Comparison of ENCODE assay signal across 8 cellular contexts in genomic region chrX:3651272-3651671, GRCh38.
A peak's percentile ranks its signal among the peaks of the same experiment; 100 is the strongest.
DNase-seq lines count a peak whose midpoint lies in the region; ATAC-seq and TF ChIP-seq lines count a peak whose summit lies in the region.

No MANE protein-coding gene starts in this region.

- H3K4me1 Mint-ChIP-seq in chondrocyte (ENCODE audit: low read depth) (no peaks in the 10 kb centered on the region), neural progenitor cell (no peaks in the 10 kb centered on the region)
- no peaks in the 10 kb centered on the region for H3K4me1 Mint-ChIP-seq in T-helper 2 cell treated with Interferon-gamma antibody and Interleukin-4, amounts not matched to agents 5 μg/mL and 100 μg/mL, for 36 hours (ENCODE audit: low read depth)

- H3K9me3 ChIP-seq in neural progenitor cell (ENCODE audit: low read depth), result no peaks in the 10 kb centered on the region

- H3K27ac ChIP-seq in neural progenitor cell, result no peak overlapping the region

- peak; percentile 93 for TF ChIP-seq CTCF in chondrocyte (IDR thresholded peaks at IDR 0.05)
- peak; percentile 63 for TF ChIP-seq CTCF in neural progenitor cell (IDR thresholded peaks at IDR 0.05)

- H3K36me3 ChIP-seq in neural progenitor cell, result no peaks in the 10 kb centered on the region

- no peak overlapping the region for H3K4me3 ChIP-seq in neural progenitor cell

- H3K4me3 Mint-ChIP-seq in chondrocyte (ENCODE audit: unreplicated experiment) (no peak overlapping the region), neural progenitor cell (no peak overlapping the region)
- H3K4me3 Mint-ChIP-seq in T-helper 2 cell treated with Interferon-gamma antibody and Interleukin-4, amounts not matched to agents 5 μg/mL and 100 μg/mL, for 36 hours, result no peak overlapping the region

- peak; percentile 64 for DNase-seq in DMS 273 (lab: John Stamatoyannopoulos, UW; ENCODE audit: unreplicated experiment)
- no peak for DNase-seq in DMS 273 treated with DMSO at 0.1 percent for 48 hours (lab: John Stamatoyannopoulos, UW)
- DNase-seq in NCI-H1092 (lab: John Stamatoyannopoulos, UW), result peak; percentile 9
- DNase-seq in chondrocyte (ENCODE audit: low spot score), result no peak
- DNase-seq in neural progenitor cell (ENCODE audit: low spot score), result no peak
- DNase-seq in T-helper 2 cell treated with Interferon-gamma antibody and Interleukin-4, amounts not matched to agents 5 μg/mL and 100 μg/mL, for 36 hours (ENCODE audit: low spot score), result no peak

- no peak overlapping the region for H2AFZ ChIP-seq in neural progenitor cell (replicated peaks)

- H3K27ac Mint-ChIP-seq in chondrocyte (ENCODE audit: unreplicated experiment) (no peak overlapping the region), neural progenitor cell (no peak overlapping the region)
- H3K27ac Mint-ChIP-seq in T-helper 2 cell treated with Interferon-gamma antibody and Interleukin-4, amounts not matched to agents 5 μg/mL and 100 μg/mL, for 36 hours, result no peak overlapping the region

- H3K79me2 ChIP-seq in neural progenitor cell (ENCODE audit: low read depth), result no peaks in the 10 kb centered on the region

- H3K4me2 ChIP-seq in neural progenitor cell, result no peak overlapping the region

- H4K20me1 ChIP-seq in neural progenitor cell (ENCODE audit: low read depth), result no peaks in the 10 kb centered on the region

- peaks cover 3% of the 10 kb centered on the region for H3F3A ChIP-seq in neural progenitor cell (ENCODE audit: low read depth)

- H3K9me3 Mint-ChIP-seq in chondrocyte (ENCODE audit: low read depth) (no peaks in the 10 kb centered on the region), neural progenitor cell (no peaks in the 10 kb centered on the region)
- H3K9me3 Mint-ChIP-seq in T-helper 2 cell treated with Interferon-gamma antibody and Interleukin-4, amounts not matched to agents 5 μg/mL and 100 μg/mL, for 36 hours, result no peaks in the 10 kb centered on the region

- H3K27me3 ChIP-seq in neural progenitor cell, result no peaks in the 10 kb centered on the region

- no peak overlapping the region for H3K9ac ChIP-seq in neural progenitor cell

- ATAC-seq in GM19467 (IDR thresholded peaks at IDR 0.05; ENCODE audit: unreplicated experiment), result no peak
- no peak for ATAC-seq in HG02970 (IDR thresholded peaks at IDR 0.05; ENCODE audit: low FRiP score, unreplicated experiment)

- H3K27me3 Mint-ChIP-seq in chondrocyte (ENCODE audit: low read depth) (no peaks in the 10 kb centered on the region), neural progenitor cell (ENCODE audit: insufficient read depth, low read depth) (peaks cover 2% of the 10 kb centered on the region)
- H3K27me3 Mint-ChIP-seq in T-helper 2 cell treated with Interferon-gamma antibody and Interleukin-4, amounts not matched to agents 5 μg/mL and 100 μg/mL, for 36 hours (ENCODE audit: low read depth), result no peaks in the 10 kb centered on the region

- peaks cover 3% of the 10 kb centered on the region for H3K36me3 Mint-ChIP-seq in chondrocyte (ENCODE audit: low read depth)
- peaks cover 19% of the 10 kb centered on the region for H3K36me3 Mint-ChIP-seq in neural progenitor cell
- H3K36me3 Mint-ChIP-seq in T-helper 2 cell treated with Interferon-gamma antibody and Interleukin-4, amounts not matched to agents 5 μg/mL and 100 μg/mL, for 36 hours (ENCODE audit: low read depth), result peaks cover 32% of the 10 kb centered on the region

- H3K4me1 ChIP-seq in neural progenitor cell, result no peaks in the 10 kb centered on the region

Comparison
In these comparisons a context has a peak if more than half of its experiments do, and no peak if none do; other contexts are left out.
1. DNase-seq: peak in DMS 273 (single experiment) and NCI-H1092 (single experiment); none in DMS 273 treated with DMSO at 0.1 percent for 48 hours (single experiment), chondrocyte (single experiment), neural progenitor cell (single experiment) and T-helper 2 cell treated with Interferon-gamma antibody and Interleukin-4, amounts not matched to agents 5 μg/mL and 100 μg/mL, for 36 hours (single experiment).